ENCODE assay signal across 9 cellular contexts in the genomic region with DNA sequence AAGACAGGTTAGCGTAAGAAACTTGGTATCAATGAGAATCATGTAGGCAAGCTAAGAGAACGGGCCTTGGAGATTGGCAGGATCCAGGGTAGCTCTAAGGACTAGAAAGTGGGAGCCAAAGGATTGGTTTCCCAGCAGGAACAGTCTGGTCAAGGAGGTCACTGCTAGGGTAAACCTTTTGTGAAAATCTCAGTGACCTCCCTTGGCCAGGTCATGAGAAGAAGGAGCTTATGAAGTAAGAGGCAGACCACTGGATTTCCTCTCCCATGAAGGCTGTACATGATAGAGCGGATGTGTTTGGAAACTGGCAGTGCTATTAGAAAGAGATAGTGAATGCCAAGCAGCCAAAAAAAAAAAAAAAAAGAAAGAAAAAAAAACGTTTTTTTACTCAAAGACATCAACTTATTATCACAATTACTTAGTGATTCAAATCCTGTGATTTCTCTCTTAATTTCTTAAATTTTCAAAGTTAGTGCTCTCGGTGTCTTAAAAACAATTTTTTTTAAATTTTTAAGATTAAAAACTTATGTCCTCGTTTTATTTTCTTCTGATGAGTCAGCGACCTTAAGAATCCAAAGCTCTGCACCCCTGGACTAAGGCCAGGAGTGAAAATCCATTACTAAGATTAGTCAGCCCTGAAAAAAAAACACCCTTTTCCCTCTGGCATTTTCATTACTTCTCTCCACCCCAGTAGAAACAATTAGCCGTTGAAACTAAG.
DNase-seq lines count a peak whose midpoint lies in the region; ATAC-seq and TF ChIP-seq lines count a peak whose summit lies in the region.
"Had no signal": no experiment of that assay in that cellular context is flagged by ENCODE, and none has a peak within 500 bp of the region (broad histone marks: within the 10 kb centered on the region; RNA-seq: fewer than 3 reads in every experiment).

No MANE protein-coding gene starts in this region.

- intact Hi-C loops in breast epithelium (cut with DNase I; ENCODE audit: low total_unique reads) (no loop called here), tibial artery (cut with DNase I; ENCODE audit: low total_unique reads) (no loop called here)

- H3K36me3 ChIP-seq in breast epithelium: no peaks in the 10 kb centered on the region
- no peaks in the 10 kb centered on the region for H3K36me3 ChIP-seq in tibial artery

- H3K4me3 ChIP-seq in breast epithelium: peak overlapping the region in 2 of 3 donors; percentile 11 to 31
- no peak overlapping the region for H3K4me3 ChIP-seq in tibial artery

- H3K9me3 ChIP-seq in breast epithelium (no peaks in the 10 kb centered on the region), tibial artery (no peaks in the 10 kb centered on the region)

- H3K27ac ChIP-seq in breast epithelium (peak overlapping the region; percentile 77 to 90), tibial artery (peak overlapping the region; percentile 82)
- H3K27ac ChIP-seq: KMS-11 had no signal

- DNase-seq in HT1080 (ENCODE audit: low read depth): peak; percentile 91
- DNase-seq in breast epithelium (ENCODE audit: low spot score in 2 of 2): peak in 1 of 2 donors; percentile 35
- DNase-seq in left kidney (ENCODE audit: low read depth, low spot score): peak; percentile 43
- peak; percentile 71 to 74 for DNase-seq in tibial artery
- DNase-seq in DMS114 treated with DMSO at 0.1 percent for 48 hours (lab: John Stamatoyannopoulos, UW; ENCODE audit: unreplicated experiment): no peak
- no peak for DNase-seq in NK-92 (lab: John Stamatoyannopoulos, UW; ENCODE audit: unreplicated experiment)

- TF ChIP-seq POLR2A in breast epithelium (IDR thresholded peaks at IDR 0.05): no peak

- H3K4me1 ChIP-seq in breast epithelium (no peaks in the 10 kb centered on the region), tibial artery (peaks cover 0 to 40% (median 25%) of the 10 kb centered on the region in 4 donors)

- ATAC-seq in HG02870 (IDR thresholded peaks at IDR 0.05; ENCODE audit: unreplicated experiment) (no peak), HG02642 (IDR thresholded peaks at IDR 0.05; ENCODE audit: poor library complexity, unreplicated experiment) (no peak)

- TF ChIP-seq CTCF in breast epithelium (IDR thresholded peaks at IDR 0.05) (no peak), tibial artery (IDR thresholded peaks at IDR 0.05) (no peak)

- H3K27me3 ChIP-seq in breast epithelium (no peaks in the 10 kb centered on the region), tibial artery (no peaks in the 10 kb centered on the region)

Comparison
In these comparisons a context has a peak if more than half of its experiments do, and no peak if none do; other contexts are left out.
1. DNase-seq: peak in HT1080 (single experiment), left kidney (single experiment) and tibial artery (2 of 2); none in DMS114 treated with DMSO at 0.1 percent for 48 hours (single experiment) and NK-92 (single experiment).
2. H3K4me3 ChIP-seq: peak in breast epithelium (2 of 3); none in tibial artery (0 of 2).